ENCODE assay signal across 23 cellular contexts in genomic region chr14:59362533-59362932, GRCh38.
DNase-seq lines count a peak whose midpoint lies in the region; ATAC-seq, FAIRE-seq and TF ChIP-seq lines count a peak whose summit lies in the region.
"Had no signal": no experiment of that assay in that cellular context is flagged by ENCODE, and none has a peak within 500 bp of the region (broad histone marks: within the 10 kb centered on the region; RNA-seq: fewer than 3 reads in every experiment).

No MANE protein-coding gene starts in this region.

- FAIRE-seq in astrocyte (lab: Jason Lieb, UNC) = no peak

- CTCF ChIA-PET in activated naive CD4-positive, alpha-beta T cell treated with anti-CD3 and anti-CD28 coated beads for 36 hours (lab: Charles Lee) = no interaction called here
- CTCF ChIA-PET in CD8-positive, alpha-beta memory T cell (lab: Charles Lee) = no interaction called here

- H3K27ac Mint-ChIP-seq in astrocyte (ENCODE audit: unreplicated experiment) = no peak overlapping the region
- no peak overlapping the region for H3K27ac Mint-ChIP-seq in activated naive CD4-positive, alpha-beta T cell treated with anti-CD3 and anti-CD28 coated beads for 36 hours
- H3K27ac Mint-ChIP-seq in CD8-positive, alpha-beta memory T cell = no peak overlapping the region
- H3K27ac Mint-ChIP-seq: CD4-positive, alpha-beta T cell; naive thymus-derived CD4-positive, alpha-beta T cell; stimulated activated effector memory CD8-positive, alpha-beta T cell treated with anti-CD3 and anti-CD28 coated beads, Interleukin-12 subunit alpha, Interleukin-12 subunit beta, amount 100 ng/mL, for 72 hours had no signal

- POLR2A ChIA-PET in CD8-positive, alpha-beta memory T cell (lab: Charles Lee) = no interaction called here

- ATAC-seq in Right ventricle myocardium inferior (no peak), upper lobe of left lung (ENCODE audit: low FRiP score in 2 of 2) (no peak)
- ATAC-seq: gastrocnemius medialis; naive thymus-derived CD4-positive, alpha-beta T cell; stimulated activated effector memory CD8-positive, alpha-beta T cell treated with anti-CD3 and anti-CD28 coated beads, Interleukin-12 subunit alpha, Interleukin-12 subunit beta, amount 100 ng/mL, for 72 hours had no signal

- no peaks in the 10 kb centered on the region for H4K20me1 ChIP-seq in astrocyte (ENCODE audit: insufficient read depth, low read length)

- H3K9me3 ChIP-seq in right atrium auricular region (no peaks in the 10 kb centered on the region), astrocyte (ENCODE audit: insufficient read depth, low read depth, low read length) (no peaks in the 10 kb centered on the region), upper lobe of left lung (no peaks in the 10 kb centered on the region)
- H3K9me3 ChIP-seq in CD8-positive, alpha-beta memory T cell (ENCODE audit: low read length) = no peaks in the 10 kb centered on the region
- H3K9me3 ChIP-seq: gastrocnemius medialis, spleen had no signal

- H3K4me1 Mint-ChIP-seq in astrocyte (ENCODE audit: low read depth, unreplicated experiment) = peaks cover 32% of the 10 kb centered on the region
- H3K4me1 Mint-ChIP-seq in activated naive CD4-positive, alpha-beta T cell treated with anti-CD3 and anti-CD28 coated beads for 36 hours (ENCODE audit: low read depth) = no peaks in the 10 kb centered on the region
- peaks cover 5 to 10% (median 8%) of the 10 kb centered on the region in 3 donors for H3K4me1 Mint-ChIP-seq in CD8-positive, alpha-beta memory T cell
- H3K4me1 Mint-ChIP-seq: stimulated activated effector memory CD8-positive, alpha-beta T cell treated with anti-CD3 and anti-CD28 coated beads, Interleukin-12 subunit alpha, Interleukin-12 subunit beta, amount 100 ng/mL, for 72 hours had no signal

- no peak for TF ChIP-seq EP300 in upper lobe of left lung (IDR thresholded peaks at IDR 0.05)

- WGBS in upper lobe of left lung, 2 donors = 92 to 95% methylated on average over 2 of the region's 2 CpGs

- no peak overlapping the region for H3K4me3 Mint-ChIP-seq in astrocyte (ENCODE audit: unreplicated experiment)
- no peak overlapping the region for H3K4me3 Mint-ChIP-seq in activated naive CD4-positive, alpha-beta T cell treated with anti-CD3 and anti-CD28 coated beads for 36 hours
- no peak overlapping the region for H3K4me3 Mint-ChIP-seq in CD8-positive, alpha-beta memory T cell
- H3K4me3 Mint-ChIP-seq: CD4-positive, alpha-beta T cell; naive thymus-derived CD4-positive, alpha-beta T cell; stimulated activated effector memory CD8-positive, alpha-beta T cell treated with anti-CD3 and anti-CD28 coated beads, Interleukin-12 subunit alpha, Interleukin-12 subunit beta, amount 100 ng/mL, for 72 hours had no signal

- H3K27ac ChIP-seq in right atrium auricular region (peak overlapping the region; percentile 76 to 86), astrocyte (ENCODE audit: low read depth, low read length) (no peak overlapping the region), upper lobe of left lung (peak overlapping the region in 2 of 4 donors; percentile 25 to 65)
- H3K27ac ChIP-seq in CD8-positive, alpha-beta memory T cell (ENCODE audit: low read depth, low read length) = no peak overlapping the region

- no peaks in the 10 kb centered on the region for H3K27me3 Mint-ChIP-seq in astrocyte (ENCODE audit: low read depth, unreplicated experiment)
- H3K27me3 Mint-ChIP-seq in activated naive CD4-positive, alpha-beta T cell treated with anti-CD3 and anti-CD28 coated beads for 36 hours (ENCODE audit: low read depth) = no peaks in the 10 kb centered on the region
- H3K27me3 Mint-ChIP-seq in CD8-positive, alpha-beta memory T cell = no peaks in the 10 kb centered on the region
- H3K27me3 Mint-ChIP-seq: CD4-positive, alpha-beta T cell; naive thymus-derived CD4-positive, alpha-beta T cell had no signal

- no peak overlapping the region for H3K4me3 ChIP-seq in right atrium auricular region
- H3K4me3 ChIP-seq in astrocyte (ENCODE audit: insufficient read depth, low read depth, low read length) = no peak overlapping the region
- no peak overlapping the region for H3K4me3 ChIP-seq in fibroblast of villous mesenchyme (ENCODE audit: low read depth, low read length)
- no peak overlapping the region for H3K4me3 ChIP-seq in upper lobe of left lung
- H3K4me3 ChIP-seq in CD8-positive, alpha-beta memory T cell (ENCODE audit: low read length) = no peak overlapping the region
- H3K4me3 ChIP-seq: gastrocnemius medialis, lung had no signal

- no peak for TF ChIP-seq POLR2A in upper lobe of left lung (IDR thresholded peaks at IDR 0.05)

- no peak overlapping the region for H3K9ac ChIP-seq in astrocyte (ENCODE audit: low read length)

- DNase-seq in right atrium auricular region (ENCODE audit: low spot score) (no peak), Right ventricle myocardium inferior (ENCODE audit: missing footprints) (no peak), astrocyte (ENCODE audit: low read depth) (peak; percentile 75), fibroblast of villous mesenchyme (ENCODE audit: low read depth) (peak; percentile 48), upper lobe of left lung (no peak), cerebellar nuclear complex (lab: John Stamatoyannopoulos, UW) (no peak)
- no peak for DNase-seq in activated naive CD4-positive, alpha-beta T cell treated with anti-CD3 and anti-CD28 coated beads for 36 hours
- DNase-seq in CD8-positive, alpha-beta memory T cell = no peak
- DNase-seq: ACHN; activated CD4-positive, CD25-positive, alpha-beta regulatory T cell treated with anti-CD3 and anti-CD28 coated beads, Interleukin-2, amount 50 U/mL, for 72 hours; activated CD8-positive, alpha-beta memory T cell treated with anti-CD3 and anti-CD28 coated beads, Interleukin-2, amount 50 U/mL, for 4 hours; activated naive CD4-positive, alpha-beta T cell; CD4-positive, alpha-beta T cell; DND-41; gastrocnemius medialis; naive thymus-derived CD4-positive, alpha-beta T cell; NCI-H1105 treated with DMSO at 0.1 percent for 48 hours; NCI-H2171; posterior cingulate gyrus; SHP77 treated with DMSO at 0.1 percent for 48 hours; spleen had no signal

- peak overlapping the region; percentile 79 for H3K4me2 ChIP-seq in astrocyte (ENCODE audit: low read length)

- TF ChIP-seq CTCF in right atrium auricular region (IDR thresholded peaks at IDR 0.05) (no peak), astrocyte (IDR thresholded peaks at IDR 0.05; ENCODE audit: insufficient read depth, low read depth, low read length) (no peak), fibroblast of villous mesenchyme (IDR thresholded peaks at IDR 0.05; ENCODE audit: insufficient read depth, low read depth, low read length) (no peak), upper lobe of left lung (IDR thresholded peaks at IDR 0.05) (no peak)

- peaks cover 0 to 76% of the 10 kb centered on the region in 2 donors for H3K4me1 ChIP-seq in right atrium auricular region
- H3K4me1 ChIP-seq in astrocyte (ENCODE audit: insufficient read depth, low read length) = peaks cover 32% of the 10 kb centered on the region
- H3K4me1 ChIP-seq in upper lobe of left lung = peaks cover 37 to 51% (median 43%) of the 10 kb centered on the region in 4 donors
- no peaks in the 10 kb centered on the region for H3K4me1 ChIP-seq in CD8-positive, alpha-beta memory T cell (ENCODE audit: insufficient read depth, low read length)

- no peaks in the 10 kb centered on the region for H3K9me3 Mint-ChIP-seq in astrocyte (ENCODE audit: unreplicated experiment)
- H3K9me3 Mint-ChIP-seq in activated naive CD4-positive, alpha-beta T cell treated with anti-CD3 and anti-CD28 coated beads for 36 hours = no peaks in the 10 kb centered on the region
- no peaks in the 10 kb centered on the region for H3K9me3 Mint-ChIP-seq in CD8-positive, alpha-beta memory T cell
- H3K9me3 Mint-ChIP-seq: CD4-positive, alpha-beta T cell; naive thymus-derived CD4-positive, alpha-beta T cell; stimulated activated effector memory CD8-positive, alpha-beta T cell treated with anti-CD3 and anti-CD28 coated beads, Interleukin-12 subunit alpha, Interleukin-12 subunit beta, amount 100 ng/mL, for 72 hours had no signal

- H2AFZ ChIP-seq in astrocyte (ENCODE audit: low read depth, low read length) = no peak overlapping the region

- intact Hi-C loops in Right ventricle myocardium inferior (cut with DNase I) = no loop called here
- intact Hi-C loops in activated naive CD4-positive, alpha-beta T cell treated with anti-CD3 and anti-CD28 coated beads for 36 hours (cut with micrococcal nuclease) = no loop called here

- H3K36me3 ChIP-seq in right atrium auricular region = peaks cover 22% of the 10 kb centered on the region
- peaks cover 3% of the 10 kb centered on the region for H3K36me3 ChIP-seq in astrocyte (ENCODE audit: insufficient read depth, low read length)
- H3K36me3 ChIP-seq in upper lobe of left lung = peaks cover 0 to 19% (median 1%) of the 10 kb centered on the region in 4 donors
- H3K36me3 ChIP-seq in CD8-positive, alpha-beta memory T cell (ENCODE audit: insufficient read depth, low read length) = no peaks in the 10 kb centered on the region

- no peaks in the 10 kb centered on the region for H3K79me2 ChIP-seq in astrocyte (ENCODE audit: insufficient read depth, low read length)

- H3K36me3 Mint-ChIP-seq in astrocyte (ENCODE audit: low read depth, unreplicated experiment) = peaks cover 11% of the 10 kb centered on the region
- H3K36me3 Mint-ChIP-seq in activated naive CD4-positive, alpha-beta T cell treated with anti-CD3 and anti-CD28 coated beads for 36 hours (ENCODE audit: low read depth) = peaks cover 18% of the 10 kb centered on the region
- H3K36me3 Mint-ChIP-seq in CD8-positive, alpha-beta memory T cell = peaks cover 27 to 47% (median 31%) of the 10 kb centered on the region in 3 donors

- H3K27me3 ChIP-seq in right atrium auricular region (no peaks in the 10 kb centered on the region), astrocyte (ENCODE audit: insufficient read depth, low read length) (no peaks in the 10 kb centered on the region), upper lobe of left lung (no peaks in the 10 kb centered on the region)
- H3K27me3 ChIP-seq in CD8-positive, alpha-beta memory T cell (ENCODE audit: insufficient read depth, low read length, poor library complexity, severe bottlenecking) = no peaks in the 10 kb centered on the region
- H3K27me3 ChIP-seq: gastrocnemius medialis, spleen had no signal

Comparison
In these comparisons a context has a peak if more than half of its experiments do, and no peak if none do; other contexts are left out.
1. DNase-seq: peak in astrocyte (single experiment) and fibroblast of villous mesenchyme (single experiment); none in right atrium auricular region (single experiment), Right ventricle myocardium inferior (single experiment), upper lobe of left lung (0 of 2), cerebellar nuclear complex (0 of 2), activated naive CD4-positive, alpha-beta T cell treated with anti-CD3 and anti-CD28 coated beads for 36 hours (single experiment) and CD8-positive, alpha-beta memory T cell (0 of 5).
2. H3K27ac ChIP-seq: peak in right atrium auricular region (2 of 2); none in astrocyte (single experiment) and CD8-positive, alpha-beta memory T cell (single experiment).